Comparison of ENCODE assay signal across 21 cellular contexts in the genomic region with DNA sequence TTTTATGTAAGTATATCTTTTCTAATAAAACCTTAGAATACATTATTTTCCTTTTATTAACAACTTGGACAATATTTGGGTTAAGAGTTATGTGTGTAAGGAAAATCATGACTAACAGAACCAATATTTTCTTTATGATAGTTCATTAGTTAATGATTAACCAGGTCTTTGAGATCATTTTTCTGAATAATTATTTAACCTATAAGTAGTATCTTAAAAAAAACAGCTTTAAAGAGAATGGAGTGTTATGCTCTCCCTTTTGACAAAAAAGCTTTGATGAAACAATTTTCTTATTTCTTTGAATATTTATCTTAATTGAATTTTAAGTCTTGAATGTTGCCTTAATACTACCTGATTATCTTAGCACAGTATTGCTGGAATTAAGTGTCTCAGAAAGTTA. TPM values are rescaled to one million over a fixed set of nuclear protein-coding genes. Genes with fewer than 3 reads are reported as not detected.
"Had no signal": no experiment of that assay in that cellular context is flagged by ENCODE, and none has a peak within 500 bp of the region (broad histone marks: within the 10 kb centered on the region; RNA-seq: fewer than 3 reads in every experiment).

No MANE protein-coding gene starts in this region.

- FAIRE-seq: endothelial cell of umbilical vein had no signal

- H3K9me3 ChIP-seq: colonic mucosa, esophagus squamous epithelium, neutrophil, tibial nerve, uterus had no signal

- H3K27ac ChIP-seq: colonic mucosa, esophagus squamous epithelium, neutrophil, tibial nerve, uterus had no signal

- H3K4me1 ChIP-seq: colonic mucosa, uterus had no signal

- H3K36me3 ChIP-seq: colonic mucosa, esophagus squamous epithelium, neutrophil, tibial nerve, uterus had no signal

- H3K27me3 ChIP-seq: uterus had no signal

- H3K4me3 ChIP-seq: colonic mucosa, esophagus squamous epithelium, tibial nerve, uterus had no signal

- ATAC-seq: activated CD8-positive, alpha-beta T cell treated with anti-CD3 and anti-CD28 coated beads, Interleukin-2, amount 10 ng/mL, durations not matched to agents 7 days and 5 days; activated naive CD4-positive, alpha-beta T cell treated with anti-CD3 and anti-CD28 coated beads, Interleukin-2, amount 50 U/mL, for 72 hours; activated T-cell treated with anti-CD3 and anti-CD28 coated beads, Interleukin-2, amount 50 U/mL, for 72 hours; stimulated activated naive B cell treated with anti-CD40 and anti-IgM and Interleukin-4, amounts not matched to agents 10 μg/mL and 1 μg/mL and 100 μg/mL, for 72 hours had no signal

- DNase-seq: activated B cell treated with CpG ODN at 0.5 μM for 24 hours; activated CD4-positive, alpha-beta T cell treated with anti-CD3 and anti-CD28 coated beads, Interleukin-2, amount 10 ng/mL, durations not matched to agents 24 days and 14 days; activated CD8-positive, alpha-beta memory T cell treated with anti-CD3 and anti-CD28 coated beads, Interleukin-2, amount 50 U/mL, for 4 hours; activated CD8-positive, alpha-beta T cell treated with anti-CD3 and anti-CD28 coated beads, Interleukin-2, amount 10 ng/mL, durations not matched to agents 7 days and 5 days; activated gamma-delta T cell; activated T-cell treated with anti-CD3 and anti-CD28 coated beads, Interleukin-2, amount 50 U/mL, for 72 hours; caudate nucleus; colonic mucosa; esophagus squamous epithelium; head of caudate nucleus; immature natural killer cell; midbrain; stimulated activated CD4-positive, alpha-beta T cell treated with anti-CD3 and anti-CD28 coated beads, Interleukin-4, amount 100 ng/mL, for 1 hour; stimulated activated naive B cell treated with anti-CD40 and anti-IgM and Interleukin-4, amounts not matched to agents 10 μg/mL and 1 μg/mL and 100 μg/mL, for 72 hours; T-helper 2 cell; uterus had no signal

RNA-seq across cellular contexts. Expression of a gene that starts 3.8 kb away (rescaled TPM):
- total RNA-seq: fibroblast of villous mesenchyme had no signal
